Comparison of ENCODE assay signal across 8 cellular contexts in genomic region chr20:36475054-36475453, GRCh38.
DNase-seq lines count a peak whose midpoint lies in the region; ATAC-seq and TF ChIP-seq lines count a peak whose summit lies in the region.
"Not testable (repeated sequence)": the region's sequence is repeated elsewhere in the genome, so short reads cannot be mapped to it uniquely, and the experiment has no call there.

No MANE protein-coding gene starts in this region.

- intact Hi-C loops in IMR-90 (cut with micrococcal nuclease); activated B cell treated with CpG ODN at 0.5 μM for 24 hours (cut with micrococcal nuclease): not testable (repeated sequence)

- H2AK5ac ChIP-seq in IMR-90 (ENCODE audit: low read depth, low read length) = peak overlapping the region; percentile 3; the same call in 1 of the 2 replicates

- not testable (repeated sequence) for H4K5ac ChIP-seq in IMR-90 (ENCODE audit: low read depth, low read length)

- H3K9me3 Mint-ChIP-seq in CD4-positive, CD25-positive, alpha-beta regulatory T cell; activated B cell treated with CpG ODN at 0.5 μM for 24 hours; effector memory CD8-positive, alpha-beta T cell; nephron; stimulated activated effector memory CD8-positive, alpha-beta T cell treated with anti-CD3 and anti-CD28 coated beads, Interleukin-12 subunit alpha, Interleukin-12 subunit beta, amount 100 ng/mL, for 72 hours: not testable (repeated sequence)

- 0 out of 2 replicates have a peak overlapping the region, but pooled peaks have one; percentile 24 for H2BK120ac ChIP-seq in IMR-90 (ENCODE audit: low read depth, low read length)

- peak overlapping the region; percentile 17; the same call in 1 of the 2 replicates for H3K14ac ChIP-seq in IMR-90 (replicated peaks; ENCODE audit: low read depth, low read length)

- not testable (repeated sequence) for H3K9ac ChIP-seq in IMR-90 (ENCODE audit: low read depth, low read length)

- not testable (repeated sequence) for TF ChIP-seq POLR2A in IMR-90 (IDR thresholded peaks at IDR 0.05; ENCODE audit: low read depth, low read length); upper lobe of left lung (IDR thresholded peaks at IDR 0.05)

- not testable (repeated sequence) for H3K27me3 Mint-ChIP-seq in CD4-positive, CD25-positive, alpha-beta regulatory T cell; activated B cell treated with CpG ODN at 0.5 μM for 24 hours; effector memory CD8-positive, alpha-beta T cell; nephron (ENCODE audit: low read depth)

- peaks cover 14 to 69% (median 40%) of the 10 kb centered on the region in 4 donors for H3K4me1 Mint-ChIP-seq in CD4-positive, CD25-positive, alpha-beta regulatory T cell
- peaks cover 58% of the 10 kb centered on the region for H3K4me1 Mint-ChIP-seq in activated B cell treated with CpG ODN at 0.5 μM for 24 hours
- H3K4me1 Mint-ChIP-seq in effector memory CD8-positive, alpha-beta T cell (ENCODE audit: low read depth in 2 of 2) = peaks cover 41 to 48% of the 10 kb centered on the region in 2 donors
- peaks cover 57% of the 10 kb centered on the region for H3K4me1 Mint-ChIP-seq in nephron
- H3K4me1 Mint-ChIP-seq in stimulated activated effector memory CD8-positive, alpha-beta T cell treated with anti-CD3 and anti-CD28 coated beads, Interleukin-12 subunit alpha, Interleukin-12 subunit beta, amount 100 ng/mL, for 72 hours = peaks cover 47% of the 10 kb centered on the region

- not testable (repeated sequence) for H2BK20ac ChIP-seq in IMR-90 (ENCODE audit: low read depth, low read length)

- H2BK15ac ChIP-seq in IMR-90 (ENCODE audit: low read depth, low read length) = not testable (repeated sequence)

- H4K8ac ChIP-seq in IMR-90 (ENCODE audit: low read depth in 2 of 2, low read length in 2 of 2) = peak overlapping the region in 1 of 2 experiments; percentile 28; a peak in 2 of 4 replicates

- peak overlapping the region in 2 of 3 donors; percentile 72 to 89 for H3K27ac Mint-ChIP-seq in CD4-positive, CD25-positive, alpha-beta regulatory T cell
- H3K27ac Mint-ChIP-seq in activated B cell treated with CpG ODN at 0.5 μM for 24 hours = peak overlapping the region; percentile 32
- H3K27ac Mint-ChIP-seq in effector memory CD8-positive, alpha-beta T cell = peak overlapping the region; percentile 72 to 82
- H3K27ac Mint-ChIP-seq in nephron = peak overlapping the region in 2 of 3 experiments; percentile 28 to 55
- H3K27ac Mint-ChIP-seq in stimulated activated effector memory CD8-positive, alpha-beta T cell treated with anti-CD3 and anti-CD28 coated beads, Interleukin-12 subunit alpha, Interleukin-12 subunit beta, amount 100 ng/mL, for 72 hours = peak overlapping the region; percentile 86

- in situ Hi-C loops in IMR-90 (cut with MboI; ENCODE audit: low sequenced_read_pairs) = not testable (repeated sequence)

- H3K36me3 Mint-ChIP-seq in CD4-positive, CD25-positive, alpha-beta regulatory T cell = peaks cover 15% of the 10 kb centered on the region
- H3K36me3 Mint-ChIP-seq in activated B cell treated with CpG ODN at 0.5 μM for 24 hours (ENCODE audit: low read depth) = not testable (repeated sequence)
- H3K36me3 Mint-ChIP-seq in effector memory CD8-positive, alpha-beta T cell (ENCODE audit: insufficient read depth) = peaks cover 14% of the 10 kb centered on the region
- H3K36me3 Mint-ChIP-seq in nephron (ENCODE audit: low read depth) = peaks cover 23% of the 10 kb centered on the region
- H3K36me3 Mint-ChIP-seq in stimulated activated effector memory CD8-positive, alpha-beta T cell treated with anti-CD3 and anti-CD28 coated beads, Interleukin-12 subunit alpha, Interleukin-12 subunit beta, amount 100 ng/mL, for 72 hours = peaks cover 11% of the 10 kb centered on the region

- H3K79me1 ChIP-seq in IMR-90 (ENCODE audit: low read depth in 1 of 2, low read length in 2 of 2) = peaks cover 32 to 93% of the 10 kb centered on the region in 2 experiments

- H3K27ac ChIP-seq in CD4-positive, CD25-positive, alpha-beta regulatory T cell (ENCODE audit: insufficient read depth, low read length, poor library complexity, severe bottlenecking); IMR-90 (ENCODE audit: insufficient read depth, low read length): not testable (repeated sequence)
- H3K27ac ChIP-seq in right atrium auricular region (peak overlapping the region; percentile 29 to 71), upper lobe of left lung (peak overlapping the region; percentile 50 to 97 (median 88))

- peaks cover 24% of the 10 kb centered on the region for H3K4me1 ChIP-seq in CD4-positive, CD25-positive, alpha-beta regulatory T cell (ENCODE audit: control insufficient read depth, insufficient read depth, low read length, poor library complexity, severe bottlenecking)
- H3K4me1 ChIP-seq in IMR-90 (ENCODE audit: control insufficient read depth, insufficient read depth, low read length) (peaks cover 39% of the 10 kb centered on the region), right atrium auricular region (peaks cover 0 to 85% of the 10 kb centered on the region in 2 donors), upper lobe of left lung (peaks cover 50 to 87% (median 54%) of the 10 kb centered on the region in 4 donors)

- not testable (repeated sequence) for BruUV-seq in IMR-90 (replicated peaks; lab: Mats Ljungman, UMichigan)

- not testable (repeated sequence) for H3K4me3 ChIP-seq in CD4-positive, CD25-positive, alpha-beta regulatory T cell (ENCODE audit: low read depth, low read length); IMR-90 (ENCODE audit: insufficient read depth, low read depth, low read length); right atrium auricular region; upper lobe of left lung

- H2AK9ac ChIP-seq in IMR-90 (replicated peaks; ENCODE audit: low read depth, low read length, poor library complexity) = peak overlapping the region; percentile 23

- H3K27me3 ChIP-seq in CD4-positive, CD25-positive, alpha-beta regulatory T cell (ENCODE audit: control insufficient read depth, insufficient read depth, low read length); IMR-90 (ENCODE audit: control insufficient read depth, insufficient read depth, low read length); right atrium auricular region; upper lobe of left lung: not testable (repeated sequence)

- H4K20me1 ChIP-seq in IMR-90 (ENCODE audit: insufficient read depth, low read length) = peaks cover 95% of the 10 kb centered on the region

- TF ChIP-seq RAD21 in IMR-90 (IDR thresholded peaks at IDR 0.05; ENCODE audit: low read length) = not testable (repeated sequence)

- POLR2A ChIA-PET in IMR-90 (lab: Charles Lee; ENCODE audit: unreplicated experiment); activated B cell treated with CpG ODN at 0.5 μM for 24 hours (lab: Charles Lee): not testable (repeated sequence)

- not testable (repeated sequence) for H3K9me3 ChIP-seq in CD4-positive, CD25-positive, alpha-beta regulatory T cell (ENCODE audit: control insufficient read depth in 2 of 2, low read length in 2 of 2); IMR-90 (ENCODE audit: control insufficient read depth, insufficient read depth, low read length); right atrium auricular region; upper lobe of left lung

- not testable (repeated sequence) for H3K4ac ChIP-seq in IMR-90 (ENCODE audit: low read depth, low read length)

- dilution Hi-C loops in IMR-90 (cut with HindIII; ENCODE audit: low sequenced_read_pairs, unreplicated experiment) = not testable (repeated sequence)

- not testable (repeated sequence) for H3K4me3 Mint-ChIP-seq in CD4-positive, CD25-positive, alpha-beta regulatory T cell; activated B cell treated with CpG ODN at 0.5 μM for 24 hours; effector memory CD8-positive, alpha-beta T cell; nephron; stimulated activated effector memory CD8-positive, alpha-beta T cell treated with anti-CD3 and anti-CD28 coated beads, Interleukin-12 subunit alpha, Interleukin-12 subunit beta, amount 100 ng/mL, for 72 hours

- H3K23ac ChIP-seq in IMR-90 (ENCODE audit: low read depth, low read length) = peak overlapping the region; percentile 35; the same call in 1 of the 2 replicates

- H3K36me3 ChIP-seq in CD4-positive, CD25-positive, alpha-beta regulatory T cell (ENCODE audit: control insufficient read depth, insufficient read depth, low read length); IMR-90 (ENCODE audit: control insufficient read depth, insufficient read depth, low read length); right atrium auricular region; upper lobe of left lung: not testable (repeated sequence)

- CTCF ChIA-PET in IMR-90 (lab: Yijun Ruan, JAX); activated B cell treated with CpG ODN at 0.5 μM for 24 hours (lab: Charles Lee): not testable (repeated sequence)

- WGBS in IMR-90 (ENCODE audit: extremely low coverage in 2 of 2, insufficient read length in 1 of 2), 2 experiments = 56% methylated on average over 1 of the region's 8 CpGs; no CpG with 5 or more reads in 1 of the 2 experiments
- 72 to 82% methylated on average over 8 of the region's 8 CpGs for WGBS in upper lobe of left lung, 2 donors

- H3K4me2 ChIP-seq in IMR-90 (ENCODE audit: low read depth, low read length) = peak overlapping the region; percentile 33; the same call in 1 of the 2 replicates

- H2AFZ ChIP-seq in IMR-90 (replicated peaks; ENCODE audit: low read length, poor library complexity) = peak overlapping the region; percentile 47

- H2BK5ac ChIP-seq in IMR-90 (ENCODE audit: low read depth, low read length, poor library complexity, severe bottlenecking) = peak overlapping the region; percentile 52

- H4K91ac ChIP-seq in IMR-90 (ENCODE audit: insufficient read depth, low read depth, low read length) = not testable (repeated sequence)

- not testable (repeated sequence) for H3K18ac ChIP-seq in IMR-90 (ENCODE audit: low read depth, low read length)

- not testable (repeated sequence) for TF ChIP-seq CTCF in IMR-90 (conservative IDR thresholded peaks at IDR 0.05; ENCODE audit: low read depth, low read length); activated B cell treated with CpG ODN at 0.5 μM for 24 hours (IDR thresholded peaks at IDR 0.05); right atrium auricular region (IDR thresholded peaks at IDR 0.05); nephron (IDR thresholded peaks at IDR 0.05; ENCODE audit: unreplicated experiment in 3 of 3); upper lobe of left lung (IDR thresholded peaks at IDR 0.05)

- not testable (repeated sequence) for ATAC-seq in CD4-positive, CD25-positive, alpha-beta regulatory T cell (ENCODE audit: low read depth in 2 of 2); activated B cell treated with CpG ODN at 0.5 μM for 24 hours (ENCODE audit: low read depth); effector memory CD8-positive, alpha-beta T cell (replicated peaks); stimulated activated effector memory CD8-positive, alpha-beta T cell treated with anti-CD3 and anti-CD28 coated beads, Interleukin-12 subunit alpha, Interleukin-12 subunit beta, amount 100 ng/mL, for 72 hours; upper lobe of left lung (ENCODE audit: low FRiP score in 2 of 2)
- ATAC-seq in IMR-90 (ENCODE audit: low read depth) = peak; percentile 44

- DNase-seq in CD4-positive, CD25-positive, alpha-beta regulatory T cell; activated B cell treated with CpG ODN at 0.5 μM for 24 hours; effector memory CD8-positive, alpha-beta T cell; right atrium auricular region (ENCODE audit: low spot score); stimulated activated effector memory CD8-positive, alpha-beta T cell treated with anti-CD3 and anti-CD28 coated beads, Interleukin-12 subunit alpha, Interleukin-12 subunit beta, amount 100 ng/mL, for 72 hours (ENCODE audit: low spot score in 2 of 2); upper lobe of left lung: not testable (repeated sequence)
- DNase-seq in IMR-90 = peak; percentile 53

- TF ChIP-seq EP300 in upper lobe of left lung (IDR thresholded peaks at IDR 0.05) = not testable (repeated sequence)

- not testable (repeated sequence) for H3K56ac ChIP-seq in IMR-90 (ENCODE audit: extremely low read depth, insufficient read depth, low read length)

- peaks cover 63% of the 10 kb centered on the region for H3K9me1 ChIP-seq in IMR-90 (ENCODE audit: insufficient read depth, low read length)

Comparison
In these comparisons a context has a peak if more than half of its experiments do, and no peak if none do; other contexts are left out.
1. H3K27ac Mint-ChIP-seq: peak in every context shown above with its lines; median percentile 86 in stimulated activated effector memory CD8-positive, alpha-beta T cell treated with anti-CD3 and anti-CD28 coated beads, Interleukin-12 subunit alpha, Interleukin-12 subunit beta, amount 100 ng/mL, for 72 hours; 80 in CD4-positive, CD25-positive, alpha-beta regulatory T cell; 77 in effector memory CD8-positive, alpha-beta T cell; 42 in nephron; 32 in activated B cell treated with CpG ODN at 0.5 μM for 24 hours.